Comparison of ENCODE assay signal across 11 cellular contexts in genomic region chr1:44811234-44811633, GRCh38. TPM values are rescaled to one million over a fixed set of nuclear protein-coding genes. Genes with fewer than 3 reads are reported as not detected.
A peak's percentile ranks its signal among the peaks of the same experiment; 100 is the strongest.
DNase-seq lines count a peak whose midpoint lies in the region; ATAC-seq, FAIRE-seq and TF ChIP-seq lines count a peak whose summit lies in the region.
"Had no signal": no experiment of that assay in that cellular context is flagged by ENCODE, and none has a peak within 500 bp of the region (broad histone marks: within the 10 kb centered on the region; RNA-seq: fewer than 3 reads in every experiment).

No MANE protein-coding gene starts in this region.

- no peak for TF ChIP-seq POLR2A in A549 (IDR thresholded peaks at IDR 0.05; ENCODE audit: low read length)

- no peak overlapping the region for H3K4me3 ChIP-seq in A549
- no peak overlapping the region for H3K4me3 ChIP-seq in effector memory CD4-positive, alpha-beta T cell (ENCODE audit: insufficient read depth, low read depth, low read length, poor library complexity, severe bottlenecking)
- no peak overlapping the region for H3K4me3 ChIP-seq in neural progenitor cell
- H3K4me3 ChIP-seq: MG63 had no signal

- H3K4me1 ChIP-seq in A549: peaks cover 75% of the 10 kb centered on the region
- H3K4me1 ChIP-seq in effector memory CD4-positive, alpha-beta T cell (ENCODE audit: control insufficient read depth, insufficient read depth, low read length, poor library complexity, severe bottlenecking): peaks cover 72% of the 10 kb centered on the region
- peaks cover 50% of the 10 kb centered on the region for H3K4me1 ChIP-seq in neural progenitor cell

- H2AFZ ChIP-seq in neural progenitor cell (replicated peaks): no peak overlapping the region

- no peak for ATAC-seq in A549

- no peak overlapping the region for H3K9ac ChIP-seq in neural progenitor cell

- H4K20me1 ChIP-seq in neural progenitor cell (ENCODE audit: low read depth): no peaks in the 10 kb centered on the region

- no peaks in the 10 kb centered on the region for H3K27me3 ChIP-seq in effector memory CD4-positive, alpha-beta T cell (replicated peaks; ENCODE audit: control insufficient read depth, insufficient read depth, low read length, poor library complexity, severe bottlenecking)
- no peaks in the 10 kb centered on the region for H3K27me3 ChIP-seq in neural progenitor cell
- H3K27me3 ChIP-seq: MG63 had no signal

- peak overlapping the region; percentile 30 for H3K4me3 Mint-ChIP-seq in neural progenitor cell

- H3K9me3 ChIP-seq in A549 (no peaks in the 10 kb centered on the region), KOPT-K1 (ENCODE audit: insufficient read depth, low read length, poor library complexity, severe bottlenecking) (no peaks in the 10 kb centered on the region), neural progenitor cell (ENCODE audit: low read depth) (no peaks in the 10 kb centered on the region)
- H3K9me3 ChIP-seq in effector memory CD4-positive, alpha-beta T cell (ENCODE audit: control insufficient read depth, low read length): no peaks in the 10 kb centered on the region
- H3K9me3 ChIP-seq: MG63 had no signal

- no peak for TF ChIP-seq RAD21 in A549 (conservative IDR thresholded peaks at IDR 0.05 in 1 of 2, IDR thresholded peaks at IDR 0.05 in 1 of 2)

- H3K27ac ChIP-seq in A549 (peak overlapping the region; percentile 41 to 98), KOPT-K1 (ENCODE audit: low read depth, low read length, poor library complexity, severe bottlenecking) (peak overlapping the region; percentile 99), neural progenitor cell (no peak overlapping the region)
- peak overlapping the region; percentile 98 for H3K27ac ChIP-seq in effector memory CD4-positive, alpha-beta T cell (ENCODE audit: insufficient read depth, low read length, poor library complexity, severe bottlenecking)

- FAIRE-seq in A549 (lab: Jason Lieb, UNC) (no peak), RCC 7860 (lab: Jason Lieb, UNC) (no peak)

- H3K36me3 ChIP-seq in KOPT-K1 (ENCODE audit: insufficient read depth, low read length) (0 out of 2 replicates have a peak, but pooled peaks cover 1% of the 10 kb centered on the region), neural progenitor cell (no peaks in the 10 kb centered on the region)
- peaks cover 7% of the 10 kb centered on the region for H3K36me3 ChIP-seq in effector memory CD4-positive, alpha-beta T cell (ENCODE audit: control insufficient read depth, insufficient read depth, low read length)

- H3F3A ChIP-seq in neural progenitor cell (ENCODE audit: low read depth): peaks cover 25% of the 10 kb centered on the region

- H3K4me1 Mint-ChIP-seq in neural progenitor cell: peaks cover 63% of the 10 kb centered on the region

- POLR2A ChIA-PET in A549 (lab: Yijun Ruan, JAX): interaction anchor here (4.0 kb wide), 1 partner anchor 11 kb away, joined by 34 read pairs; the partner anchor contains the start of gene PLK3

- H3K27me3 Mint-ChIP-seq in neural progenitor cell (ENCODE audit: insufficient read depth, low read depth): peaks cover 22% of the 10 kb centered on the region

- no peak for TF ChIP-seq EP300 in A549 (IDR thresholded peaks at IDR 0.05)

- H3K4me2 ChIP-seq in A549: peak overlapping the region; percentile 24
- no peak overlapping the region for H3K4me2 ChIP-seq in neural progenitor cell

- DNase-seq in A549 (ENCODE audit: low read depth in 1 of 2, low spot score in 1 of 2) (no peak), neural progenitor cell (ENCODE audit: low spot score) (peak; percentile 46), NCI-H748 treated with DMSO at 0.1 percent for 48 hours (lab: John Stamatoyannopoulos, UW) (no peak), NCI-H2107 (lab: John Stamatoyannopoulos, UW) (no peak), NCI-H2107 treated with DMSO at 0.1 percent for 48 hours (lab: John Stamatoyannopoulos, UW; ENCODE audit: unreplicated experiment) (no peak), RCC 7860 (ENCODE audit: low spot score) (no peak)
- no peak for DNase-seq in effector memory CD4-positive, alpha-beta T cell
- DNase-seq: hippocampal formation had no signal

- H3K36me3 Mint-ChIP-seq in neural progenitor cell: peaks cover 6% of the 10 kb centered on the region

- no peaks in the 10 kb centered on the region for H3K79me2 ChIP-seq in neural progenitor cell (ENCODE audit: low read depth)

- WGBS in A549 (ENCODE audit: missing lambda C conversion rate): 91% methylated on average over 8 of the region's 8 CpGs

- TF ChIP-seq CTCF in A549 (IDR thresholded peaks at IDR 0.05): no peak
- TF ChIP-seq CTCF in neural progenitor cell (IDR thresholded peaks at IDR 0.05): no peak

- CTCF ChIA-PET in A549 (lab: Yijun Ruan, JAX): interaction anchor here (5.8 kb wide), 1 partner anchor 12 kb away, joined by 41 read pairs; the partner anchor contains the start of gene PLK3

- H3K27ac Mint-ChIP-seq in neural progenitor cell: peak overlapping the region; percentile 35

- no peaks in the 10 kb centered on the region for H3K9me3 Mint-ChIP-seq in neural progenitor cell

TF ChIP-seq in A549, 52 proteins besides CTCF, POLR2A, EP300 and RAD21:
- no peak for TF ChIP-seq TP53 (CRISPR knock-in tag; IDR thresholded peaks at IDR 0.05)
- no peak for TF ChIP-seq HEYL (CRISPR knock-in tag; IDR thresholded peaks at IDR 0.05)
- no peak for TF ChIP-seq NFE2L2 (conservative IDR thresholded peaks at IDR 0.05; ENCODE audit: low read length)
- no peak for TF ChIP-seq NR3C1 (IDR thresholded peaks at IDR 0.05)
- no peak for TF ChIP-seq MYC (IDR thresholded peaks at IDR 0.05; ENCODE audit: borderline replicate concordance, low read length)
- TF ChIP-seq HES2 (IDR thresholded peaks at IDR 0.05): no peak
- no peak for TF ChIP-seq ZNF302 (CRISPR knock-in tag; IDR thresholded peaks at IDR 0.05)
- no peak for TF ChIP-seq ZSCAN20 (CRISPR knock-in tag; IDR thresholded peaks at IDR 0.05)
- no peak for TF ChIP-seq GATA3 (IDR thresholded peaks at IDR 0.05; ENCODE audit: borderline replicate concordance)
- no peak for TF ChIP-seq HOXB13 (CRISPR knock-in tag; IDR thresholded peaks at IDR 0.05; ENCODE audit: low read depth)
- no peak for TF ChIP-seq CBX8 (IDR thresholded peaks at IDR 0.05)
- TF ChIP-seq RCOR1 (IDR thresholded peaks at IDR 0.05; ENCODE audit: low read depth, low read length): no peak

RNA-seq across cellular contexts. Expression of gene BTBD19, which starts 2.9 kb away (rescaled TPM):
- 4.2 and 4.7 TPM in 2 replicates for polyA plus RNA-seq in A549 (2011; rRNA removed)
- 3.9 and 4.5 TPM in 2 replicates for polyA plus RNA-seq in A549 (2012; cell fraction: cytosol; rRNA removed)
- 28.1 and 33.9 TPM in 2 replicates for polyA plus RNA-seq in A549 (2012; cell fraction: nucleus; rRNA removed)
- 4.5 to 8.9 TPM (median 7.4 TPM) in 3 replicates for polyA plus RNA-seq in A549 (2017; fragmentation: RNase III; extraction: RNeasy Plus Mini Kit Qiagen cat#74134 plus additional on column Dnase treatment)
- polyA minus RNA-seq in A549 (2011; rRNA and poly(A)+ RNA removed): 3.5 and 4.6 TPM in 2 replicates
- 1.4 and 1.7 TPM in 2 replicates for total RNA-seq in neural progenitor cell (ENCODE audit: low replicate concordance)

RNA-seq across cellular contexts. Expression of gene DYNLT4, which starts 4.1 kb away (rescaled TPM):
- polyA plus RNA-seq in A549 (2011; rRNA removed): 0.21 TPM in 1 of 2 replicates, not detected in the other
- polyA plus RNA-seq in A549 (2012; cell fraction: cytosol; rRNA removed): 0.48 and 0.92 TPM in 2 replicates
- 0.70 and 0.84 TPM in 2 replicates for polyA plus RNA-seq in A549 (2012; cell fraction: nucleus; rRNA removed)
- polyA plus RNA-seq in A549 (2017; fragmentation: RNase III; extraction: RNeasy Plus Mini Kit Qiagen cat#74134 plus additional on column Dnase treatment): 0.12 to 0.18 TPM in 2 of 3 replicates, not detected in the other
- not detected in 2 replicates for polyA minus RNA-seq in A549 (2011; rRNA and poly(A)+ RNA removed)
- total RNA-seq in neural progenitor cell (ENCODE audit: low replicate concordance): not detected in 2 replicates
- total RNA-seq: temporal lobe had no signal

RNA-seq across cellular contexts. Expression of gene PLK3, which starts 11.1 kb away (rescaled TPM):
- polyA plus RNA-seq in A549 (2011; rRNA removed) (12.6 and 16.0 TPM in 2 replicates), A549 (2017; fragmentation: RNase III; extraction: RNeasy Plus Mini Kit Qiagen cat#74134 plus additional on column Dnase treatment) (10.9 to 11.6 TPM (median 11.2 TPM) in 3 replicates)
- polyA plus RNA-seq in A549 (2012; cell fraction: cytosol; rRNA removed): 20.0 and 21.0 TPM in 2 replicates
- polyA plus RNA-seq in A549 (2012; cell fraction: nucleus; rRNA removed): 109 and 111 TPM in 2 replicates
- polyA minus RNA-seq in A549 (2011; rRNA and poly(A)+ RNA removed): 19.7 and 20.1 TPM in 2 replicates
- total RNA-seq in neural progenitor cell (ENCODE audit: low replicate concordance): 2.2 and 6.6 TPM in 2 replicates

RNA-seq across cellular contexts. Expression of gene BEST4, which starts 23.3 kb away (rescaled TPM):
- 0.04 and 0.09 TPM in 2 replicates for polyA plus RNA-seq in A549 (2011; rRNA removed)
- polyA plus RNA-seq in A549 (2012; cell fraction: cytosol; rRNA removed): 0.05 TPM in 2 replicates
- polyA plus RNA-seq in A549 (2012; cell fraction: nucleus; rRNA removed): 0.27 and 0.30 TPM in 2 replicates
- 0.07 to 0.08 TPM in 2 of 3 replicates, not detected in the other for polyA plus RNA-seq in A549 (2017; fragmentation: RNase III; extraction: RNeasy Plus Mini Kit Qiagen cat#74134 plus additional on column Dnase treatment)
- 0.25 TPM in 1 of 2 replicates, not detected in the other for polyA minus RNA-seq in A549 (2011; rRNA and poly(A)+ RNA removed)
- 0.65 and 0.84 TPM in 2 replicates for total RNA-seq in neural progenitor cell (ENCODE audit: low replicate concordance)

RNA-seq across cellular contexts. Expression of gene PTCH2, which starts 31.8 kb away (rescaled TPM):
- polyA plus RNA-seq in A549 (2011; rRNA removed): 0.14 and 0.25 TPM in 2 replicates
- polyA plus RNA-seq in A549 (2012; cell fraction: cytosol; rRNA removed): 0.29 and 0.36 TPM in 2 replicates
- polyA plus RNA-seq in A549 (2012; cell fraction: nucleus; rRNA removed): 2.8 and 2.9 TPM in 2 replicates
- polyA plus RNA-seq in A549 (2017; fragmentation: RNase III; extraction: RNeasy Plus Mini Kit Qiagen cat#74134 plus additional on column Dnase treatment): 0.22 to 0.32 TPM (median 0.25 TPM) in 3 replicates
- 0.08 and 0.63 TPM in 2 replicates for polyA minus RNA-seq in A549 (2011; rRNA and poly(A)+ RNA removed)
- total RNA-seq in neural progenitor cell (ENCODE audit: low replicate concordance): 0.09 TPM in 1 of 2 replicates, not detected in the other
